In genomic region chr2:227415538-227416424, GRCh38 we compare ENCODE assay signal across 8 cellular contexts. TPM values are rescaled to one million over a fixed set of nuclear protein-coding genes. Genes with fewer than 3 reads are reported as not detected.
DNase-seq lines count a peak whose midpoint lies in the region; ATAC-seq and TF ChIP-seq lines count a peak whose summit lies in the region.

No MANE protein-coding gene starts in this region.

- TF ChIP-seq RAD21 in HCT116 (IDR thresholded peaks at IDR 0.05; ENCODE audit: low read depth): no peak

- H3K4me1 ChIP-seq in HCT116 (ENCODE audit: control insufficient read depth in 1 of 2, insufficient read depth in 2 of 2, low read length in 2 of 2): peaks cover 6 to 15% of the 10 kb centered on the region in 2 experiments

- BruUV-seq in HCT116 (replicated peaks; lab: Mats Ljungman, UMichigan): no TSS peak

- H3K27ac ChIP-seq in HCT116 (ENCODE audit: low read depth, low read length) (no peak overlapping the region), epithelial cell of prostate (peak overlapping the region; percentile 54)

- no peaks in the 10 kb centered on the region for H3K9me2 ChIP-seq in HCT116 (ENCODE audit: insufficient read depth)

- H3K9ac ChIP-seq in HCT116 (ENCODE audit: low read length): no peak overlapping the region

- CTCF ChIA-PET in HCT116 (lab: Charles Lee): interaction anchor here (0.7 to 0.9 kb wide), 2 partner anchors 358 to 959 kb away, joined by 3 read pairs; no protein-coding TSS in a partner anchor

- peak; percentile 73 for DNase-seq in DMS 273 (lab: John Stamatoyannopoulos, UW; ENCODE audit: unreplicated experiment)
- DNase-seq in HCT116 (ENCODE audit: low read depth, low spot score): no peak
- peak; percentile 50 for DNase-seq in RKO (ENCODE audit: low spot score)
- peak; percentile 39 for DNase-seq in epithelial cell of prostate (ENCODE audit: low read depth, low spot score)
- peak; percentile 81 for DNase-seq in renal cortical epithelial cell (ENCODE audit: low read depth)
- DNase-seq in NCI-H1436 treated with DMSO at 0.1 percent for 48 hours (lab: John Stamatoyannopoulos, UW): no peak
- DNase-seq in NCI-H2196 (lab: John Stamatoyannopoulos, UW; ENCODE audit: unreplicated experiment): no peak

- intact Hi-C loops in HCT116 (cut with micrococcal nuclease): no loop called here

- no peak for TF ChIP-seq CTCF in HCT116 (IDR thresholded peaks at IDR 0.05 in 2 of 3, conservative IDR thresholded peaks at IDR 0.05 in 1 of 3; ENCODE audit: borderline replicate concordance in 1 of 3, insufficient read depth in 1 of 3, low read depth in 2 of 3, low read length in 2 of 3)

- H3K4me3 ChIP-seq in HCT116 (replicated peaks in 1 of 2; ENCODE audit: low read depth in 1 of 2, low read length in 2 of 2): no peak overlapping the region

- H3K4me2 ChIP-seq in HCT116 (ENCODE audit: low read length): peak overlapping the region; percentile 51

- H3K9me3 ChIP-seq in HCT116 (ENCODE audit: control insufficient read depth in 1 of 2, insufficient read depth in 1 of 2, low read depth in 1 of 2, low read length in 2 of 2): no peaks in the 10 kb centered on the region

- no peak for TF ChIP-seq POLR2A in HCT116 (IDR thresholded peaks at IDR 0.05; ENCODE audit: borderline replicate concordance, extremely low read depth, insufficient read depth, insufficient read length)

- no peaks in the 10 kb centered on the region for H3K79me2 ChIP-seq in HCT116 (ENCODE audit: insufficient read depth, low read length)

- H3K27me3 ChIP-seq in HCT116 (ENCODE audit: insufficient read depth, low read length): no peaks in the 10 kb centered on the region

- H2AFZ ChIP-seq in HCT116 (ENCODE audit: low read depth, low read length, poor library complexity, severe bottlenecking): peak overlapping the region; percentile 90

- RAD21 ChIA-PET in HCT116 (lab: Charles Lee; ENCODE audit: low non-redundant PET in 1 of 2, low total read pairs in 2 of 2, uncharacterized antibody in 2 of 2, unreplicated experiment in 2 of 2): no interaction called here

- ATAC-seq in HCT116 (peak; percentile 53; the same call in 1 of the 2 replicates), HG03439 (IDR thresholded peaks at IDR 0.05; ENCODE audit: unreplicated experiment) (no peak)

- H4K20me1 ChIP-seq in HCT116 (ENCODE audit: insufficient read depth): no peaks in the 10 kb centered on the region

- POLR2A ChIA-PET in HCT116 (lab: Charles Lee): interaction anchor here (1.0 kb wide), 1 partner anchor 13 kb away, joined by 3 read pairs; no protein-coding TSS in a partner anchor

- no peaks in the 10 kb centered on the region for H3K36me3 ChIP-seq in HCT116 (ENCODE audit: control insufficient read depth in 1 of 2, insufficient read depth in 2 of 2, low read length in 2 of 2)

TF ChIP-seq in HCT116, 20 proteins besides CTCF, POLR2A, EP300 and RAD21:
- TF ChIP-seq CEBPB (IDR thresholded peaks at IDR 0.05; ENCODE audit: low read depth): no peak
- TF ChIP-seq ELF1 (IDR thresholded peaks at IDR 0.05; ENCODE audit: borderline replicate concordance, low read depth): no peak
- TF ChIP-seq MAX (IDR thresholded peaks at IDR 0.05): no peak
- TF ChIP-seq SRF (IDR thresholded peaks at IDR 0.05; ENCODE audit: low read depth): no peak
- no peak for TF ChIP-seq TCF7L2 (IDR thresholded peaks at IDR 0.05; ENCODE audit: borderline replicate concordance, extremely low read depth, insufficient read depth, insufficient read length)
- TF ChIP-seq FOSL1 (IDR thresholded peaks at IDR 0.05; ENCODE audit: low read depth): peak; percentile 51
- no peak for TF ChIP-seq EGR1 (IDR thresholded peaks at IDR 0.05; ENCODE audit: low read depth)
- no peak for TF ChIP-seq REST (IDR thresholded peaks at IDR 0.05; ENCODE audit: low read depth)
- no peak for TF ChIP-seq YY1 (IDR thresholded peaks at IDR 0.05; ENCODE audit: extremely low read depth, insufficient replicate concordance, low read depth, low read length)
- no peak for TF ChIP-seq SIN3A (IDR thresholded peaks at IDR 0.05; ENCODE audit: low read depth)
- TF ChIP-seq ZFX (IDR thresholded peaks at IDR 0.05): no peak
- peak; percentile 48 for TF ChIP-seq JUND (IDR thresholded peaks at IDR 0.05)
- no peak for TF ChIP-seq ATF3 (IDR thresholded peaks at IDR 0.05)
- no peak for TF ChIP-seq EZH2phosphoT487 (IDR thresholded peaks at IDR 0.05; ENCODE audit: borderline replicate concordance)
- TF ChIP-seq SP1 (IDR thresholded peaks at IDR 0.05; ENCODE audit: low read depth): peak; percentile 40
- no peak for TF ChIP-seq POLR2AphosphoS5 (IDR thresholded peaks at IDR 0.05; ENCODE audit: low read depth, low read length)
- no peak for TF ChIP-seq ZNF274 (IDR thresholded peaks at IDR 0.05; ENCODE audit: low read depth, low read length)

RNA-seq across cellular contexts. Expression of gene SCYGR1, which starts 28.0 kb away (rescaled TPM):
- total RNA-seq in HCT116 (2021; ENCODE audit: unreplicated experiment): not detected
- not detected in 2 replicates for polyA plus RNA-seq in HCT116 (2012)
- total RNA-seq in renal cortical epithelial cell: not detected in 2 replicates

RNA-seq across cellular contexts. Expression of gene TM4SF20, which starts 36.7 kb away (rescaled TPM):
- total RNA-seq in HCT116 (2021; ENCODE audit: unreplicated experiment) (not detected), renal cortical epithelial cell (not detected in 2 replicates)
- not detected in 2 replicates for polyA plus RNA-seq in HCT116 (2012)

RNA-seq across cellular contexts. Expression of gene AGFG1, which starts 56.2 kb away (rescaled TPM):
- total RNA-seq in HCT116 (2021; ENCODE audit: unreplicated experiment) (72.5 TPM), renal cortical epithelial cell (81.1 and 126 TPM in 2 replicates)
- 46.9 and 54.3 TPM in 2 replicates for polyA plus RNA-seq in HCT116 (2012)

Comparison
In these comparisons a context has a peak if more than half of its experiments do, and no peak if none do; other contexts are left out.
1. DNase-seq: peak in DMS 273 (single experiment), RKO (single experiment), epithelial cell of prostate (single experiment) and renal cortical epithelial cell (single experiment); none in HCT116 (single experiment), NCI-H1436 treated with DMSO at 0.1 percent for 48 hours (single experiment) and NCI-H2196 (single experiment).